ENCODE assay signal across 8 cellular contexts in the genomic region with DNA sequence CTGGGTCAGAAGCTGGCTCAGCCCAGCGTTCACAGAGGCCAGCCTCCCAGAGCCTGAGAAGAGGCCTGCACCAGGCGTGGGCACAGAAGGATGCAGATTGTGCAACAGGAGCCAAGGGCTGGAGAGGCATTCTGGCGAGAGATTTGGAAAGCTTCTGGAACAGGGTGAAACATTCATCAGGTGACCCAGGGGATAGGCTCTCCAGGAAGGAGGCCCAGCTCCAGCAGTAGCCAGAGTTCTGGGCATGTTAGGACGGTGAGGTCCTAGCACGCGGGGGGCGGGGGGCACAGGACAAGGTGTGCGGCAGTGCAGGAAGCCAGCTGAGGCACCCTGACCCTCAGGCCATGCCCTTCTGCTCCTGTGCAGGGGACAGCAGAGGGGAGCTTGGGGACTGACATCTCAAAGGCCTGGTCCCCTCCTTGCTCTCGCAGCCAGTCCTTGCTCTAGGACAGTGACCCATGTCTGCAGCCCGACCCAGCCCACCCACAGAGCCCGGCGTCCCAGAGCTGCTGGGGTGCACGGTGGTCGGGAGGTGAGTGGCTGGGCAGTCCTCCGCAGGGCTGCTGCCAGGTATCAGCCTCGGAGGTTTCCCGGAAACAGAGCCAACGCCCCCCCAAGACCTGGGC.
A peak's percentile ranks its signal among the peaks of the same experiment; 100 is the strongest.
DNase-seq lines count a peak whose midpoint lies in the region; ATAC-seq and TF ChIP-seq lines count a peak whose summit lies in the region.

No MANE protein-coding gene starts in this region.

- peak overlapping the region; percentile 67 for H3K4me3 ChIP-seq in GM12865 (ENCODE audit: low read depth, low read length)
- peak overlapping the region; percentile 49 for H3K4me3 ChIP-seq in ectodermal cell (ENCODE audit: insufficient read depth, low read depth, low read length)

- DNase-seq in GM12865 (ENCODE audit: low read depth): no peak
- DNase-seq in NCI-H69 (lab: John Stamatoyannopoulos, UW): peak; percentile 57
- no peak for DNase-seq in naive thymus-derived CD8-positive, alpha-beta T cell
- no peak for DNase-seq in NCI-H1105 (lab: John Stamatoyannopoulos, UW)
- DNase-seq in NCI-H1694 (lab: John Stamatoyannopoulos, UW): no peak

- no peaks in the 10 kb centered on the region for H3K4me1 ChIP-seq in ectodermal cell (ENCODE audit: control insufficient read depth, insufficient read depth, low read length)

- peaks cover 12% of the 10 kb centered on the region for H3K27me3 ChIP-seq in ectodermal cell (ENCODE audit: control insufficient read depth, insufficient read depth, low read length, poor library complexity, severe bottlenecking)

- no peak overlapping the region for H3K27ac ChIP-seq in ectodermal cell (ENCODE audit: insufficient read depth, low read depth, low read length, poor library complexity, severe bottlenecking)

- no peaks in the 10 kb centered on the region for H3K9me3 ChIP-seq in ectodermal cell (ENCODE audit: control insufficient read depth, low read length)

- ATAC-seq in naive thymus-derived CD8-positive, alpha-beta T cell: no peak
- ATAC-seq in HG03354 (IDR thresholded peaks at IDR 0.05; ENCODE audit: poor library complexity, severe bottlenecking, unreplicated experiment) (no peak), HG02610 (IDR thresholded peaks at IDR 0.05; ENCODE audit: unreplicated experiment) (no peak)

- peaks cover 14 to 45% (median 35%) of the 10 kb centered on the region in 4 donors for H3K4me1 Mint-ChIP-seq in naive thymus-derived CD8-positive, alpha-beta T cell

- no peaks in the 10 kb centered on the region for H3K9me3 Mint-ChIP-seq in naive thymus-derived CD8-positive, alpha-beta T cell

- TF ChIP-seq CTCF in GM12865 (IDR thresholded peaks at IDR 0.05; ENCODE audit: insufficient read depth, low read depth, low read length, missing control alignments): no peak

- peak overlapping the region; percentile 64 to 85 (median 74) for H3K4me3 Mint-ChIP-seq in naive thymus-derived CD8-positive, alpha-beta T cell

- WGBS in ectodermal cell, 2 experiments: 58 to 60% methylated on average over 18 of the region's 18 CpGs

- no peaks in the 10 kb centered on the region for H3K36me3 ChIP-seq in ectodermal cell (ENCODE audit: control insufficient read depth, insufficient read depth, low read length)

- POLR2A ChIA-PET in naive thymus-derived CD8-positive, alpha-beta T cell (lab: Charles Lee): interaction anchor here (0.5 to 5.2 kb wide), 33 partner anchors 8 to 388 kb away, joined by 3 to 95 read pairs (median 5); a partner anchor contains a TSS

- H3K36me3 Mint-ChIP-seq in naive thymus-derived CD8-positive, alpha-beta T cell: no peaks in the 10 kb centered on the region

- no peaks in the 10 kb centered on the region for H3K27me3 Mint-ChIP-seq in naive thymus-derived CD8-positive, alpha-beta T cell

- H3K27ac Mint-ChIP-seq in naive thymus-derived CD8-positive, alpha-beta T cell: peak overlapping the region; percentile 47 to 93 (median 85)
